In the genomic region with DNA sequence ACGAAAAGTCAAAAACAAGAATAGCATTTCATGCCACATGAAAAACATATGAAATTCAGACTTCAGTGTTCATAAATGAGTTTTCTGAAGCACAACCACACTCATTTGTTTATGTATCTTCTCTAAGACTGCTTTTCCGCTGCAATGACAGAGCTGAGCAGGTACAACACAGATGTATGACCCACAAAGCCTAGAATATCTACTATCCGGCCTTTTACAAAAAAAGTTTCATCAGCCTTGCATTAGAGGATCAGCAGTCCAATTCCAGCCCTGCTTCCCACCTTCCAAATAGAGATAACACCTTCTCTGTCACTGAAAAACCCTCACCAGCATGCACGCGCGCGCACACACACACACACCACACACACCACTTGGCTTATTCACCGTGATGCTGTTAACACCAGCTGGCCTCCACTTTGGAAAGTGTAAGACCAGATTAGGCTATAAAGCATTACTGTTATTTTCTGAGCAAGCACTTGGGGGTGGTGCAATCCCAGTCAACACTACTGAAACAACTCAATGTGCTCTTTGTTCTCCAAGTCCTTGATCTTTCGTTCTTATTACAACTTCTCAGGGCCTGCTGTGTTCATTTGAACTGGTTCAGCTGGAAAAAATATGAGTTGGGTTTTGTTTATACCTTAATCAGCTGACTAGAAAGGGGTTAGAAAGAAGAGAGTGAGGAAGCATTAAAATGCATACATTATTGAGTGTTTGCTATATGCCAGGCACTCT, we compare ENCODE assay signal across 8 cellular contexts.
DNase-seq lines count a peak whose midpoint lies in the region; ATAC-seq and TF ChIP-seq lines count a peak whose summit lies in the region.

No MANE protein-coding gene starts in this region.

- no peaks in the 10 kb centered on the region for H3K36me3 Mint-ChIP-seq in activated CD4-positive, alpha-beta T cell treated with anti-CD3 and anti-CD28 coated beads, Interleukin-2, amount 10 ng/mL, durations not matched to agents 24 days and 14 days (ENCODE audit: low read depth)

- H3K27ac Mint-ChIP-seq in activated CD4-positive, alpha-beta T cell treated with anti-CD3 and anti-CD28 coated beads, Interleukin-2, amount 10 ng/mL, durations not matched to agents 24 days and 14 days: peak overlapping the region; percentile 83

- H3K9me3 Mint-ChIP-seq in activated CD4-positive, alpha-beta T cell treated with anti-CD3 and anti-CD28 coated beads, Interleukin-2, amount 10 ng/mL, durations not matched to agents 24 days and 14 days: no peaks in the 10 kb centered on the region

- no peak overlapping the region for H3K4me2 ChIP-seq in OCI-LY3 (ENCODE audit: low read length)

- no peak overlapping the region for H3K27ac ChIP-seq in OCI-LY3 (ENCODE audit: low read length)
- no peak overlapping the region for H3K27ac ChIP-seq in epithelial cell of prostate

- H3K4me1 ChIP-seq in OCI-LY3 (ENCODE audit: low read length): peaks cover 15% of the 10 kb centered on the region

- peaks cover 30% of the 10 kb centered on the region for H3K4me1 Mint-ChIP-seq in activated CD4-positive, alpha-beta T cell treated with anti-CD3 and anti-CD28 coated beads, Interleukin-2, amount 10 ng/mL, durations not matched to agents 24 days and 14 days

- H3K27me3 ChIP-seq in OCI-LY3 (ENCODE audit: low read depth, low read length): 0 out of 2 replicates have a peak, but pooled peaks cover 4% of the 10 kb centered on the region

- H3K4me3 Mint-ChIP-seq in activated CD4-positive, alpha-beta T cell treated with anti-CD3 and anti-CD28 coated beads, Interleukin-2, amount 10 ng/mL, durations not matched to agents 24 days and 14 days: no peak overlapping the region

- no peak overlapping the region for H3K9ac ChIP-seq in OCI-LY3 (ENCODE audit: low read length)

- DNase-seq in activated CD4-positive, alpha-beta T cell treated with anti-CD3 and anti-CD28 coated beads, Interleukin-2, amount 10 ng/mL, durations not matched to agents 24 days and 14 days: peak; percentile 62
- DNase-seq in activated CD4-positive, alpha-beta T cell treated with anti-CD3 and anti-CD28 coated beads, Interleukin-2, amount 50 U/mL, for 4 hours: no peak
- peak; percentile 48 for DNase-seq in epithelial cell of prostate (ENCODE audit: low read depth, low spot score)
- DNase-seq in occipital lobe (lab: John Stamatoyannopoulos, UW): peak; percentile 23
- DNase-seq in dermis blood vessel endothelial cell: no peak

- H2AFZ ChIP-seq in OCI-LY3 (ENCODE audit: low read depth, low read length): no peak overlapping the region

- H3K9me3 ChIP-seq in OCI-LY3 (ENCODE audit: insufficient read depth, low read length): no peaks in the 10 kb centered on the region

- TF ChIP-seq CTCF in OCI-LY3 (IDR thresholded peaks at IDR 0.05; ENCODE audit: low read depth, low read length): peak; percentile 34

- ATAC-seq in HG03442 (IDR thresholded peaks at IDR 0.05; ENCODE audit: unreplicated experiment) (no peak), HG03196 (IDR thresholded peaks at IDR 0.05; ENCODE audit: unreplicated experiment) (no peak)

- H4K20me1 ChIP-seq in OCI-LY3 (ENCODE audit: insufficient read depth, low read length): no peaks in the 10 kb centered on the region

- H3K36me3 ChIP-seq in OCI-LY3 (replicated peaks; ENCODE audit: low read depth, low read length): no peaks in the 10 kb centered on the region

- intact Hi-C loops in activated CD4-positive, alpha-beta T cell treated with anti-CD3 and anti-CD28 coated beads, Interleukin-2, amount 10 ng/mL, durations not matched to agents 24 days and 14 days (cut with micrococcal nuclease): loop anchor here (1.0 to 5.0 kb wide), 2 partner anchors 52 to 91 kb away; a partner anchor contains a TSS

- no peaks in the 10 kb centered on the region for H3K27me3 Mint-ChIP-seq in activated CD4-positive, alpha-beta T cell treated with anti-CD3 and anti-CD28 coated beads, Interleukin-2, amount 10 ng/mL, durations not matched to agents 24 days and 14 days

- no peaks in the 10 kb centered on the region for H3K79me2 ChIP-seq in OCI-LY3 (ENCODE audit: low read length)

- H3K4me3 ChIP-seq in OCI-LY3 (ENCODE audit: low read length): no peak overlapping the region

Comparison
In these comparisons a context has a peak if more than half of its experiments do, and no peak if none do; other contexts are left out.
1. DNase-seq: peak in activated CD4-positive, alpha-beta T cell treated with anti-CD3 and anti-CD28 coated beads, Interleukin-2, amount 10 ng/mL, durations not matched to agents 24 days and 14 days (single experiment), epithelial cell of prostate (single experiment) and occipital lobe (single experiment); none in activated CD4-positive, alpha-beta T cell treated with anti-CD3 and anti-CD28 coated beads, Interleukin-2, amount 50 U/mL, for 4 hours (0 of 2) and dermis blood vessel endothelial cell (single experiment).